ENCODE assay signal across 1 cellular context in genomic region chrX:88604433-88605221, GRCh38.
A peak's percentile ranks its signal among the peaks of the same experiment; 100 is the strongest.
TF ChIP-seq lines count a peak whose summit lies in the region.

No MANE protein-coding gene starts in this region.

TF ChIP-seq in HepG2, 621 proteins besides CTCF, POLR2A, EP300 and RAD21 (continued from another document and continues in another):
- TF ChIP-seq ZEB1 (IDR thresholded peaks at IDR 0.05; ENCODE audit: insufficient replicate concordance, low read depth) (peak; percentile 32), TARDBP (CRISPR knock-in tag; IDR thresholded peaks at IDR 0.05) (peak; percentile 91), ZBTB25 (CRISPR knock-in tag; IDR thresholded peaks at IDR 0.05) (no peak), ZNF317 (CRISPR knock-in tag; IDR thresholded peaks at IDR 0.05) (0 out of 2 replicates have a peak, but pooled peaks have one; percentile 52), ZNF652 (CRISPR knock-in tag; IDR thresholded peaks at IDR 0.05; ENCODE audit: borderline replicate concordance, low read depth) (no peak), GABPB1 (CRISPR knock-in tag; IDR thresholded peaks at IDR 0.05) (peak; percentile 54), ETV5 (CRISPR knock-in tag; IDR thresholded peaks at IDR 0.05; ENCODE audit: borderline replicate concordance) (peak; percentile 95), TFE3 (CRISPR knock-in tag; IDR thresholded peaks at IDR 0.05) (peak; percentile 99), SMAD1 (CRISPR knock-in tag; IDR thresholded peaks at IDR 0.05; ENCODE audit: borderline replicate concordance, low read depth) (no peak), ARID4A (CRISPR knock-in tag; IDR thresholded peaks at IDR 0.05; ENCODE audit: borderline replicate concordance) (peak; percentile 62; the same call in 1 of the 2 replicates), FOXP4 (CRISPR knock-in tag; IDR thresholded peaks at IDR 0.05) (peak; percentile 93), ZNF230 (CRISPR knock-in tag; IDR thresholded peaks at IDR 0.05) (0 out of 2 replicates have a peak, but pooled peaks have one; percentile 26), SNAPC5 (CRISPR knock-in tag; IDR thresholded peaks at IDR 0.05; ENCODE audit: borderline replicate concordance) (no peak), ZNF782 (CRISPR knock-in tag; IDR thresholded peaks at IDR 0.05; ENCODE audit: borderline replicate concordance) (peak; percentile 65; the same call in 1 of the 2 replicates), USF2 (IDR thresholded peaks at IDR 0.05; ENCODE audit: low read depth, low read length) (no peak), USF2 (CRISPR knock-in tag; IDR thresholded peaks at IDR 0.05; ENCODE audit: borderline replicate concordance) (peak; percentile 47; the same call in 1 of the 2 replicates), ZHX2 (IDR thresholded peaks at IDR 0.05; ENCODE audit: low read depth) (no peak), ZHX2 (CRISPR knock-in tag; IDR thresholded peaks at IDR 0.05; ENCODE audit: borderline replicate concordance) (no peak), RERE (CRISPR knock-in tag; IDR thresholded peaks at IDR 0.05; ENCODE audit: low read depth) (peak; percentile 65; the same call in 1 of the 2 replicates), ZNF350 (CRISPR knock-in tag; IDR thresholded peaks at IDR 0.05; ENCODE audit: borderline replicate concordance, low read depth) (peak; percentile 59; the same call in 1 of the 2 replicates), EZH2 (conservative IDR thresholded peaks at IDR 0.05; ENCODE audit: low read depth, low read length) (no peak), FOSL2 (CRISPR knock-in tag; IDR thresholded peaks at IDR 0.05) (peak; percentile 57), RXRB (CRISPR knock-in tag; IDR thresholded peaks at IDR 0.05; ENCODE audit: borderline replicate concordance) (peak; percentile 87; the same call in 1 of the 2 replicates), ZNF772 (CRISPR knock-in tag; IDR thresholded peaks at IDR 0.05) (no peak), BRCA1 (CRISPR knock-in tag; IDR thresholded peaks at IDR 0.05) (no peak), HDAC2 (CRISPR knock-in tag; IDR thresholded peaks at IDR 0.05) (peak; percentile 88), ZMYM4 (CRISPR knock-in tag; IDR thresholded peaks at IDR 0.05) (peak; percentile 98), ZKSCAN5 (CRISPR knock-in tag; IDR thresholded peaks at IDR 0.05) (no peak), SPEN (CRISPR knock-in tag; IDR thresholded peaks at IDR 0.05; ENCODE audit: low read depth) (peak; percentile 70; the same call in 1 of the 2 replicates), FOXA1 (IDR thresholded peaks at IDR 0.05) (peak; percentile 92), FOXA1 (CRISPR knock-in tag; IDR thresholded peaks at IDR 0.05) (peak; percentile 98), YEATS4 (CRISPR knock-in tag; IDR thresholded peaks at IDR 0.05; ENCODE audit: borderline replicate concordance) (0 out of 2 replicates have a peak, but pooled peaks have one; percentile 39)
